Comparison of ENCODE assay signal across 11 cellular contexts in the genomic region with DNA sequence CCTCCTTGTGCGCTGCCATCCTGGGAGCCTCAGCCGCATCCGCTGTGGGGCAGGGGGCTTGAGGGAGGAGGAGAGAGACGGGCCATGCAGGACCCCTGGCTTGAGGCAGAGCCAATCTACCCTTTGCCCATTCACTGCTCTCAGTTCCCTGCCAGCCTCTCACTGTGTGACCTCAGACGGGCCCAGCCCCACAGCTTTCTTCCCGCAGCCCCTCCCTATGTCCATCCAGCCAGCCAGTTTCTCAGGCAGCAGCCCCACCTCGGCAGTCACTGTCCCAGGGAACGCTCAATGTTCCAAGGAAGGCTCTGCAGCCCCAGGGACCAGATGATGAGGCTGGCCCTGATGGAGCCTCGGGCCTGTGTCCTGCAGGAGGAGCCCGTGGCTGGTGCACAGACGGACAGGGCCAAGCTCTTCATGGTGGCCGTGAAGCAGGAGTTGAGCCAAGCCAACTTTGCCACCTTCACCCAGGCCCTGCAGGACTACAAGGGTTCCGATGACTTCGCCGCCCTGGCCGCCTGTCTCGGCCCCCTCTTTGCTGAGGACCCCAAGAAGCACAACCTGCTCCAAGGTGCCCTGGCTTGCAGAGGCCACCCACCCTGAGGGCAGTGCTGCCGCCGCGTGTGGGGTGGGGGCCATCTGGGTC. TPM values are rescaled to one million over a fixed set of nuclear protein-coding genes. Genes with fewer than 3 reads are reported as not detected.
DNase-seq lines count a peak whose midpoint lies in the region; ATAC-seq and TF ChIP-seq lines count a peak whose summit lies in the region.
"Had no signal": no experiment of that assay in that cellular context is flagged by ENCODE, and none has a peak within 500 bp of the region (broad histone marks: within the 10 kb centered on the region; RNA-seq: fewer than 3 reads in every experiment).

No MANE protein-coding gene starts in this region.

- H4K8ac ChIP-seq in IMR-90 (ENCODE audit: low read depth in 2 of 2, low read length in 2 of 2) (no peak overlapping the region), neuronal stem cell (ENCODE audit: low read depth, low read length) (peak overlapping the region; percentile 92)

- no peaks in the 10 kb centered on the region for H3K9me3 ChIP-seq in BLaER1 treated with 17β-estradiol and CSF1 and Interleukin-3, amounts not matched to agents 10 nM and 100 nM (replicated peaks in 1 of 11)
- H3K9me3 ChIP-seq in IMR-90 (ENCODE audit: control insufficient read depth, insufficient read depth, low read length): no peaks in the 10 kb centered on the region
- no peaks in the 10 kb centered on the region for H3K9me3 ChIP-seq in endodermal cell (ENCODE audit: control insufficient read depth, low read length)
- peaks cover 0 to 2% of the 10 kb centered on the region in 2 donors for H3K9me3 ChIP-seq in neuronal stem cell (replicated peaks in 1 of 2; ENCODE audit: control insufficient read depth in 2 of 2, insufficient read depth in 1 of 2, low read depth in 1 of 2, low read length in 2 of 2)
- H3K9me3 ChIP-seq: body of pancreas had no signal

- H3K56ac ChIP-seq in IMR-90 (ENCODE audit: extremely low read depth, insufficient read depth, low read length): no peak overlapping the region

- H3K79me1 ChIP-seq in IMR-90 (ENCODE audit: low read depth in 1 of 2, low read length in 2 of 2) (peaks cover 4 to 20% of the 10 kb centered on the region in 2 experiments; a peak in 2 of 4 replicates), neuronal stem cell (ENCODE audit: low read depth, low read length) (peaks cover 6% of the 10 kb centered on the region)

- peak overlapping the region; percentile 35 for H3K27ac Mint-ChIP-seq in endodermal cell

- H3K4me1 ChIP-seq in BLaER1 treated with 17β-estradiol and CSF1 and Interleukin-3, amounts not matched to agents 10 nM and 100 nM: peaks cover 46 to 59% (median 52%) of the 10 kb centered on the region in 10 experiments
- 0 out of 2 replicates have a peak, but pooled peaks cover 4% of the 10 kb centered on the region for H3K4me1 ChIP-seq in IMR-90 (ENCODE audit: control insufficient read depth, insufficient read depth, low read length)
- H3K4me1 ChIP-seq in endodermal cell (ENCODE audit: control insufficient read depth, insufficient read depth, low read length): no peaks in the 10 kb centered on the region
- peaks cover 0 to 14% of the 10 kb centered on the region in 2 donors for H3K4me1 ChIP-seq in neuronal stem cell (ENCODE audit: control insufficient read depth in 2 of 2, insufficient read depth in 1 of 2, low read depth in 1 of 2, low read length in 2 of 2)

- in situ Hi-C loops in IMR-90 (cut with MboI; ENCODE audit: low sequenced_read_pairs): no loop called here

- no peak for DNase-seq in IMR-90
- DNase-seq in endodermal cell: no peak
- DNase-seq in neuronal stem cell (ENCODE audit: low spot score): no peak
- no peak for DNase-seq in activated gamma-delta T cell treated with Interleukin-2 at 50 U/mL for 16 hours
- no peak for DNase-seq in NCI-H1105 (lab: John Stamatoyannopoulos, UW)
- DNase-seq in H7: no peak
- DNase-seq: activated CD4-positive, alpha-beta T cell treated with anti-CD3 and anti-CD28 coated beads for 4 hours; GDM1 had no signal

- H3K18ac ChIP-seq in IMR-90 (ENCODE audit: low read depth, low read length) (no peak overlapping the region), neuronal stem cell (ENCODE audit: low read length) (no peak overlapping the region)

- no TSS peak for BruUV-seq in IMR-90 (replicated peaks; lab: Mats Ljungman, UMichigan)

- H2BK20ac ChIP-seq in IMR-90 (ENCODE audit: low read depth, low read length): no peak overlapping the region

- H4K91ac ChIP-seq in IMR-90 (ENCODE audit: insufficient read depth, low read depth, low read length): no peak overlapping the region
- no peak overlapping the region for H4K91ac ChIP-seq in neuronal stem cell (ENCODE audit: low read depth, low read length, poor library complexity)

- H3K36me3 Mint-ChIP-seq in endodermal cell (ENCODE audit: low read depth): peaks cover 10% of the 10 kb centered on the region

- no peak overlapping the region for H4K5ac ChIP-seq in IMR-90 (ENCODE audit: low read depth, low read length)

- intact Hi-C loops in IMR-90 (cut with micrococcal nuclease): no loop called here

- H3K4me3 ChIP-seq in BLaER1 treated with 17β-estradiol and CSF1 and Interleukin-3, amounts not matched to agents 10 nM and 100 nM: no peak overlapping the region
- H3K4me3 ChIP-seq in IMR-90 (ENCODE audit: insufficient read depth, low read depth, low read length) (no peak overlapping the region), endodermal cell (ENCODE audit: low read length) (no peak overlapping the region), neuronal stem cell (ENCODE audit: low read length in 2 of 2) (no peak overlapping the region), H7 (ENCODE audit: insufficient read depth, low read depth, low read length) (no peak overlapping the region)
- H3K4me3 ChIP-seq: body of pancreas had no signal

- CTCF ChIA-PET in IMR-90 (lab: Yijun Ruan, JAX): no interaction called here

- H3K4me1 Mint-ChIP-seq in endodermal cell: no peaks in the 10 kb centered on the region

- peak overlapping the region; percentile 22 for H2BK12ac ChIP-seq in neuronal stem cell (ENCODE audit: low read length)

- peak overlapping the region in 9 of 11 experiments; percentile 23 to 66 (median 58); a peak in 13 of 22 replicates for H3K4me2 ChIP-seq in BLaER1 treated with 17β-estradiol and CSF1 and Interleukin-3, amounts not matched to agents 10 nM and 100 nM
- no peak overlapping the region for H3K4me2 ChIP-seq in IMR-90 (ENCODE audit: low read depth, low read length)
- H3K4me2 ChIP-seq in neuronal stem cell (ENCODE audit: insufficient read depth, low read length, poor library complexity, severe bottlenecking): no peak overlapping the region

- H3K27me3 ChIP-seq in BLaER1 treated with 17β-estradiol and CSF1 and Interleukin-3, amounts not matched to agents 10 nM and 100 nM: no peaks in the 10 kb centered on the region
- H3K27me3 ChIP-seq in IMR-90 (ENCODE audit: control insufficient read depth, insufficient read depth, low read length) (no peaks in the 10 kb centered on the region), endodermal cell (ENCODE audit: control insufficient read depth, insufficient read depth, low read length, poor library complexity, severe bottlenecking) (no peaks in the 10 kb centered on the region), neuronal stem cell (ENCODE audit: control insufficient read depth in 3 of 3, insufficient read depth in 3 of 3, low read depth in 1 of 3, low read length in 3 of 3) (no peaks in the 10 kb centered on the region), H7 (ENCODE audit: control insufficient read depth, insufficient read depth, low read length) (no peaks in the 10 kb centered on the region; the same call in 1 of the 2 replicates)
- H3K27me3 ChIP-seq: body of pancreas had no signal

- peaks cover 7 to 67% (median 38%) of the 10 kb centered on the region in 11 experiments; a peak in 21 of 22 replicates for H4K20me1 ChIP-seq in BLaER1 treated with 17β-estradiol and CSF1 and Interleukin-3, amounts not matched to agents 10 nM and 100 nM
- H4K20me1 ChIP-seq in IMR-90 (ENCODE audit: insufficient read depth, low read length): no peaks in the 10 kb centered on the region

- no peak overlapping the region for H2BK15ac ChIP-seq in IMR-90 (ENCODE audit: low read depth, low read length)
- H2BK15ac ChIP-seq in neuronal stem cell (ENCODE audit: low read length): no peak overlapping the region

- no peak overlapping the region for H2AK5ac ChIP-seq in IMR-90 (ENCODE audit: low read depth, low read length)
- H2AK5ac ChIP-seq in neuronal stem cell (ENCODE audit: low read depth, low read length): peak overlapping the region; percentile 70

- H2AFZ ChIP-seq in IMR-90 (replicated peaks; ENCODE audit: low read length, poor library complexity): no peak overlapping the region
- H2AFZ ChIP-seq in neuronal stem cell (ENCODE audit: low read length): no peak overlapping the region

- H2BK5ac ChIP-seq in IMR-90 (ENCODE audit: low read depth, low read length, poor library complexity, severe bottlenecking) (no peak overlapping the region), neuronal stem cell (ENCODE audit: low read length) (peak overlapping the region; percentile 35)

- POLR2A ChIA-PET in IMR-90 (lab: Charles Lee; ENCODE audit: unreplicated experiment): no interaction called here

- peaks cover 0 to 23% (median 5%) of the 10 kb centered on the region in 11 experiments; a peak in 9 of 22 replicates for H3K36me3 ChIP-seq in BLaER1 treated with 17β-estradiol and CSF1 and Interleukin-3, amounts not matched to agents 10 nM and 100 nM
- peaks cover 9% of the 10 kb centered on the region; the same call in 1 of the 2 replicates for H3K36me3 ChIP-seq in IMR-90 (ENCODE audit: control insufficient read depth, insufficient read depth, low read length)
- H3K36me3 ChIP-seq in endodermal cell (ENCODE audit: control insufficient read depth, insufficient read depth, low read length): no peaks in the 10 kb centered on the region
- H3K36me3 ChIP-seq in neuronal stem cell (replicated peaks in 1 of 2; ENCODE audit: control insufficient read depth in 2 of 2, insufficient read depth in 2 of 2, low read length in 2 of 2): peaks cover 0 to 42% of the 10 kb centered on the region in 2 donors
- peaks cover 1% of the 10 kb centered on the region; the same call in 1 of the 2 replicates for H3K36me3 ChIP-seq in H7 (replicated peaks; ENCODE audit: control insufficient read depth, insufficient read depth, low read length)

- H2BK120ac ChIP-seq in IMR-90 (ENCODE audit: low read depth, low read length) (no peak overlapping the region), neuronal stem cell (ENCODE audit: low read depth, low read length) (no peak overlapping the region)

- H3K27ac ChIP-seq in BLaER1 treated with 17β-estradiol and CSF1 and Interleukin-3, amounts not matched to agents 10 nM and 100 nM: no peak overlapping the region
- H3K27ac ChIP-seq in IMR-90 (ENCODE audit: insufficient read depth, low read length) (no peak overlapping the region), endodermal cell (ENCODE audit: low read depth, low read length) (peak overlapping the region; percentile 11), neuronal stem cell (replicated peaks; ENCODE audit: low read length) (no peak overlapping the region)

- H3K4me3 Mint-ChIP-seq in endodermal cell: no peak overlapping the region

- H3K4ac ChIP-seq in IMR-90 (ENCODE audit: low read depth, low read length) (no peak overlapping the region), neuronal stem cell (ENCODE audit: low read length) (no peak overlapping the region)

- H3K9me3 Mint-ChIP-seq in endodermal cell: peaks cover 2% of the 10 kb centered on the region

- ATAC-seq in IMR-90 (ENCODE audit: low read depth) (peak; percentile 16; the same call in 1 of the 2 replicates), HG03045 (IDR thresholded peaks at IDR 0.05; ENCODE audit: unreplicated experiment) (no peak)
- ATAC-seq: body of pancreas had no signal

- H3K9me1 ChIP-seq in IMR-90 (ENCODE audit: insufficient read depth, low read length): no peaks in the 10 kb centered on the region

- no peak for TF ChIP-seq POLR2A in IMR-90 (IDR thresholded peaks at IDR 0.05; ENCODE audit: low read depth, low read length)

- no peak overlapping the region; a peak in 1 of 22 replicates for H3K9ac ChIP-seq in BLaER1 treated with 17β-estradiol and CSF1 and Interleukin-3, amounts not matched to agents 10 nM and 100 nM
- no peak overlapping the region for H3K9ac ChIP-seq in IMR-90 (ENCODE audit: low read depth, low read length)
- H3K9ac ChIP-seq in endodermal cell (ENCODE audit: extremely low read depth, low read length, poor library complexity, severe bottlenecking): no peak overlapping the region
- H3K9ac ChIP-seq in neuronal stem cell (ENCODE audit: low read depth, low read length, poor library complexity): no peak overlapping the region

- TF ChIP-seq CTCF in IMR-90 (conservative IDR thresholded peaks at IDR 0.05; ENCODE audit: low read depth, low read length): no peak
- TF ChIP-seq CTCF in endodermal cell (conservative IDR thresholded peaks at IDR 0.05): no peak

- H3K14ac ChIP-seq in IMR-90 (replicated peaks; ENCODE audit: low read depth, low read length) (no peak overlapping the region), neuronal stem cell (ENCODE audit: low read length) (peak overlapping the region; percentile 89)

- WGBS in IMR-90 (ENCODE audit: extremely low coverage in 2 of 2, insufficient read length in 1 of 2), 2 experiments: 72% methylated on average over 10 of the region's 20 CpGs; no CpG with 5 or more reads in 1 of the 2 experiments
- WGBS in endodermal cell (ENCODE audit: insufficient coverage in 1 of 2, insufficient read length in 1 of 2), 2 experiments: 90 to 91% methylated on average over 8 to 20 of the region's 20 CpGs
- no CpG with 5 or more reads among the region's 20 CpGs for whole genome bisulfite sequencing in neuronal stem cell (ENCODE audit: extremely low coverage in 2 of 2, insufficient read length in 2 of 2, insufficient replicate concordance in 1 of 2), 2 donors

- dilution Hi-C loops in IMR-90 (cut with HindIII; ENCODE audit: low sequenced_read_pairs, unreplicated experiment): no loop called here

- H3K23ac ChIP-seq in IMR-90 (ENCODE audit: low read depth, low read length) (no peak overlapping the region), neuronal stem cell (ENCODE audit: low read depth, low read length, poor library complexity) (no peak overlapping the region)

- H2AK9ac ChIP-seq in IMR-90 (replicated peaks; ENCODE audit: low read depth, low read length, poor library complexity): peak overlapping the region; percentile 68

- H3K27me3 Mint-ChIP-seq in endodermal cell (ENCODE audit: insufficient read depth): no peaks in the 10 kb centered on the region

- no peak for TF ChIP-seq RAD21 in IMR-90 (IDR thresholded peaks at IDR 0.05; ENCODE audit: low read length)

RNA-seq across cellular contexts. Expression of a gene that starts 3.9 kb away (rescaled TPM):
- total RNA-seq in IMR-90 (2012; rRNA removed) (1.1 and 1.3 TPM in 2 replicates), endodermal cell (not detected)
- 11.0 and 12.0 TPM in 2 replicates for polyA plus RNA-seq in IMR-90 (2012; rRNA removed)
- 3.7 and 18.0 TPM in 2 replicates for polyA plus RNA-seq in IMR-90 (2012; cell fraction: cytosol; rRNA removed)
- polyA plus RNA-seq in IMR-90 (2012; cell fraction: nucleus; rRNA removed; ENCODE audit: low replicate concordance): 22.6 and 133 TPM in 2 replicates
- polyA plus RNA-seq in endodermal cell (2013, experiment 1 of 2): 2.0 TPM
- 1.1 TPM for polyA plus RNA-seq in endodermal cell (2013, experiment 2 of 2)
- polyA plus RNA-seq in neuronal stem cell (2013, experiment 1 of 2): 0.70 TPM
- polyA plus RNA-seq in neuronal stem cell (2013, experiment 2 of 2): 0.90 TPM
- not detected in 2 replicates for total RNA-seq in H7 (2014; rRNA removed; shearing (Covaris generic))

RNA-seq across cellular contexts. Expression of a gene that starts 15.2 kb away (rescaled TPM):
- total RNA-seq in IMR-90 (2012; rRNA removed) (25.3 and 29.2 TPM in 2 replicates), endodermal cell (10 to 100 TPM; 41.6 to 46.2 TPM)
- polyA plus RNA-seq in IMR-90 (2012; rRNA removed): 36.3 and 36.6 TPM in 2 replicates
- 36.7 and 61.6 TPM in 2 replicates for polyA plus RNA-seq in IMR-90 (2012; cell fraction: cytosol; rRNA removed)
- polyA plus RNA-seq in IMR-90 (2012; cell fraction: nucleus; rRNA removed; ENCODE audit: low replicate concordance): 102 and 139 TPM in 2 replicates
- 17.2 TPM for polyA plus RNA-seq in endodermal cell (2013, experiment 1 of 2)
- polyA plus RNA-seq in endodermal cell (2013, experiment 2 of 2): 13.7 TPM
- polyA plus RNA-seq in neuronal stem cell (2013, experiment 1 of 2): 8.8 TPM
- 8.0 TPM for polyA plus RNA-seq in neuronal stem cell (2013, experiment 2 of 2)
- total RNA-seq in H7 (2014; rRNA removed; shearing (Covaris generic)): 24.2 and 26.2 TPM in 2 replicates

RNA-seq across cellular contexts. Expression of a gene that starts 15.3 kb away (rescaled TPM):
- total RNA-seq in IMR-90 (2012; rRNA removed): 13.4 and 15.6 TPM in 2 replicates
- polyA plus RNA-seq in IMR-90 (2012; rRNA removed): 20.2 and 21.1 TPM in 2 replicates
- 18.9 and 24.7 TPM in 2 replicates for polyA plus RNA-seq in IMR-90 (2012; cell fraction: cytosol; rRNA removed)
- polyA plus RNA-seq in IMR-90 (2012; cell fraction: nucleus; rRNA removed; ENCODE audit: low replicate concordance): 80.8 and 206 TPM in 2 replicates
- total RNA-seq in endodermal cell: 10 to 100 TPM; 28.8 to 29.5 TPM
- polyA plus RNA-seq in endodermal cell (2013, experiment 1 of 2): 20.8 TPM
- 22.4 TPM for polyA plus RNA-seq in endodermal cell (2013, experiment 2 of 2)
- 11.0 TPM for polyA plus RNA-seq in neuronal stem cell (2013, experiment 1 of 2)
- 11.0 TPM for polyA plus RNA-seq in neuronal stem cell (2013, experiment 2 of 2)
- total RNA-seq in H7 (2014; rRNA removed; shearing (Covaris generic)): 32.6 and 52.0 TPM in 2 replicates

RNA-seq across cellular contexts. Expression of a gene that starts 34.4 kb away (rescaled TPM):
- total RNA-seq in IMR-90 (2012; rRNA removed) (9.4 and 14.7 TPM in 2 replicates), endodermal cell (10 to 100 TPM; 33.9 to 36.7 TPM)
- polyA plus RNA-seq in IMR-90 (2012; rRNA removed): 18.8 and 22.5 TPM in 2 replicates
- polyA plus RNA-seq in IMR-90 (2012; cell fraction: cytosol; rRNA removed): 7.5 and 18.1 TPM in 2 replicates
- polyA plus RNA-seq in IMR-90 (2012; cell fraction: nucleus; rRNA removed; ENCODE audit: low replicate concordance): 121 and 228 TPM in 2 replicates
- polyA plus RNA-seq in endodermal cell (2013, experiment 1 of 2): 17.6 TPM
- polyA plus RNA-seq in endodermal cell (2013, experiment 2 of 2): 14.2 TPM
- polyA plus RNA-seq in neuronal stem cell (2013, experiment 1 of 2): 5.1 TPM
- polyA plus RNA-seq in neuronal stem cell (2013, experiment 2 of 2): 5.1 TPM
- 15.1 and 22.4 TPM in 2 replicates for total RNA-seq in H7 (2014; rRNA removed; shearing (Covaris generic))

RNA-seq across cellular contexts. Expression of a gene that starts 39.3 kb away (rescaled TPM):
- 20.3 and 21.1 TPM in 2 replicates for total RNA-seq in IMR-90 (2012; rRNA removed)
- polyA plus RNA-seq in IMR-90 (2012; rRNA removed): 62.3 and 67.4 TPM in 2 replicates
- polyA plus RNA-seq in IMR-90 (2012; cell fraction: cytosol; rRNA removed): 33.4 and 56.7 TPM in 2 replicates
- polyA plus RNA-seq in IMR-90 (2012; cell fraction: nucleus; rRNA removed; ENCODE audit: low replicate concordance): 57.3 and 74.5 TPM in 2 replicates
- 10 to 100 TPM in 1 of 2 donors, 1 to 10 TPM in 1; 6.7 to 18.3 TPM for total RNA-seq in endodermal cell
- 52.0 TPM for polyA plus RNA-seq in endodermal cell (2013, experiment 1 of 2)
- 47.9 TPM for polyA plus RNA-seq in endodermal cell (2013, experiment 2 of 2)
- 4.5 TPM for polyA plus RNA-seq in neuronal stem cell (2013, experiment 1 of 2)
- polyA plus RNA-seq in neuronal stem cell (2013, experiment 2 of 2): 4.6 TPM
- total RNA-seq in H7 (2014; rRNA removed; shearing (Covaris generic)): 24.9 and 32.7 TPM in 2 replicates

Comparison
In these comparisons a context has a peak if more than half of its experiments do, and no peak if none do; other contexts are left out.
1. H3K4me2 ChIP-seq: peak in BLaER1 treated with 17β-estradiol and CSF1 and Interleukin-3, amounts not matched to agents 10 nM and 100 nM (9 of 11); none in IMR-90 (single experiment) and neuronal stem cell (single experiment).